1 cellular context compared by ENCODE assay signal in the genomic region with DNA sequence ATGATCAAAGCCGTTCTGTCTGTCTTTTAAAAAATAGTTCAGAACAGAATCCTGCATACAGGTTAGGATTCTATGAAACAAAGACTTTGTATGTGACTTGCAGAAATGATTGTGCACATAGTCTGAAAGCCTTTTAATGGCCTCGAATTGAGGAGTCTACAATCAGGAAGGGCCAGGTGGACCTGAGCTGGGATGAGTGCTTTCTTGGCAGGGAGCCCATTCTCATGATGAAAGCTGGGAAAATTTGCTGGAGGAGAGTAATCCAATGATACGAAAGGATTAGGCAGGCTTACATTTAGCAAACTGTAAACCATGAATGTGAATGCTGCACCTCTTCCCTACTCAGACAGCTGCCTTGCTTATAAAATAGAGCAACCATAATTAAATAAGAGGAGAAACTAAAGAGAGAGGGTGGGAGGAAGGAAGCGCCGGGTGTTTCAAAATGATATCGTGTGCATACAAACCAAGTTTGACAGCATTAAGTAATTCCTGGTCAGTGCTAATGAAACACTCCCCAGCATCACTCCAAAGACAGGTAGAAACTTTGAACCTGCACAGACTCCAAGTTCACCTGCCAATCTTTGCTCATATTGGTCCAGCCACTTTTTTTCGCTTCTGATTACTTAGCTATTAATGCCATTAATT.
TF ChIP-seq lines count a peak whose summit lies in the region.

No MANE protein-coding gene starts in this region.

TF ChIP-seq in WTC11, 78 proteins besides CTCF, POLR2A, EP300 and RAD21 (continued from another document):
- no peak for TF ChIP-seq ZNF512 (CRISPR knock-in tag; IDR thresholded peaks at IDR 0.05; ENCODE audit: borderline replicate concordance)
- TF ChIP-seq NFE2L1 (CRISPR knock-in tag; IDR thresholded peaks at IDR 0.05) = no peak
- no peak for TF ChIP-seq ZNF138 (CRISPR knock-in tag; conservative IDR thresholded peaks at IDR 0.05)
- TF ChIP-seq RELA (CRISPR knock-in tag; IDR thresholded peaks at IDR 0.05; ENCODE audit: borderline replicate concordance) = no peak
- no peak for TF ChIP-seq TP53 (CRISPR knock-in tag; IDR thresholded peaks at IDR 0.05)
- no peak for TF ChIP-seq ZNF263 (CRISPR knock-in tag; IDR thresholded peaks at IDR 0.05; ENCODE audit: low read depth)
- TF ChIP-seq AFF4 (CRISPR knock-in tag; IDR thresholded peaks at IDR 0.05; ENCODE audit: borderline replicate concordance) = no peak
